Comparison of ENCODE assay signal across 8 cellular contexts in genomic region chr5:40676643-40677333, GRCh38. TPM values are rescaled to one million over a fixed set of nuclear protein-coding genes. Genes with fewer than 3 reads are reported as not detected.
DNase-seq lines count a peak whose midpoint lies in the region; ATAC-seq and TF ChIP-seq lines count a peak whose summit lies in the region.

No MANE protein-coding gene starts in this region.

- no peaks in the 10 kb centered on the region for H3K9me3 ChIP-seq in muscle layer of colon (ENCODE audit: low read length)

- H3K4me1 ChIP-seq in muscle layer of colon (ENCODE audit: insufficient read depth, low read length) = peaks cover 14% of the 10 kb centered on the region

- no peak for ATAC-seq in GM18519 (IDR thresholded peaks at IDR 0.05; ENCODE audit: low FRiP score, unreplicated experiment)

- H3K9ac ChIP-seq in muscle layer of colon (ENCODE audit: low read length) = no peak overlapping the region

- H3K36me3 Mint-ChIP-seq in MCF 10A (ENCODE audit: insufficient read depth, unreplicated experiment) = peaks cover 6% of the 10 kb centered on the region

- CTCF ChIA-PET in MCF 10A (lab: Yijun Ruan, JAX) = interaction anchor here (0.6 to 2.1 kb wide), 7 partner anchors 9 to 1120 kb away, joined by 3 to 8 read pairs (median 3); no protein-coding TSS in a partner anchor

- peaks cover 0 to 7% of the 10 kb centered on the region in 2 donors for H3K27me3 ChIP-seq in muscle layer of colon (ENCODE audit: control insufficient read depth in 1 of 2, insufficient read depth in 2 of 2, low read length in 2 of 2)

- TF ChIP-seq CTCF in AG09319 (IDR thresholded peaks at IDR 0.05; ENCODE audit: low read depth, low read length) (no peak), MCF 10A (IDR thresholded peaks at IDR 0.05; ENCODE audit: unreplicated experiment) (no peak)

- H3K4me1 Mint-ChIP-seq in MCF 10A (ENCODE audit: insufficient read depth, unreplicated experiment) = peaks cover 41% of the 10 kb centered on the region

- H3K27ac Mint-ChIP-seq in MCF 10A (ENCODE audit: low read depth, unreplicated experiment) = peak overlapping the region; percentile 97

- H3K27me3 Mint-ChIP-seq in MCF 10A (ENCODE audit: insufficient read depth, unreplicated experiment) = no peaks in the 10 kb centered on the region

- peak; percentile 40 for DNase-seq in AG09319 (ENCODE audit: extremely low read depth, low read depth)
- DNase-seq in LHCN-M2 (ENCODE audit: low read depth) = peak; percentile 91
- DNase-seq in MCF 10A (ENCODE audit: unreplicated experiment) = peak; percentile 77
- DNase-seq in GM19240 (ENCODE audit: insufficient read length, low spot score) = no peak
- DNase-seq in cerebellar cortex (ENCODE audit: low spot score) = no peak
- no peak for DNase-seq in NCI-H526 treated with DMSO at 0.1 percent for 48 hours (lab: John Stamatoyannopoulos, UW)

- H3K4me3 Mint-ChIP-seq in MCF 10A (ENCODE audit: unreplicated experiment) = peak overlapping the region; percentile 59

- POLR2A ChIA-PET in MCF 10A (lab: Yijun Ruan, JAX) = interaction anchor here (0.6 to 2.6 kb wide), 11 partner anchors 30 to 1550 kb away, joined by 3 to 9 read pairs (median 4); partner anchors contain the start of gene RIMOC1

- peak overlapping the region; percentile 57 for H3K27ac ChIP-seq in muscle layer of colon (ENCODE audit: low read depth, low read length)

- H3K36me3 ChIP-seq in muscle layer of colon (ENCODE audit: insufficient read depth, low read length) = no peaks in the 10 kb centered on the region

- intact Hi-C loops in MCF 10A (cut with micrococcal nuclease) = loop anchor here (5.0 kb wide), 3 partner anchors 74 to 264 kb away; no protein-coding TSS in a partner anchor

- no peaks in the 10 kb centered on the region for H3K9me3 Mint-ChIP-seq in MCF 10A (ENCODE audit: unreplicated experiment)

- peak overlapping the region in 1 of 2 donors; percentile 23 for H3K4me3 ChIP-seq in muscle layer of colon (ENCODE audit: low read depth in 1 of 2, low read length in 2 of 2)

- no TSS peak for BruUV-seq in MCF 10A (replicated peaks; lab: Mats Ljungman, UMichigan)

RNA-seq across cellular contexts. Expression of gene PTGER4, which starts 2.9 kb away (rescaled TPM):
- total RNA-seq in LHCN-M2 (2014; rRNA removed) (51.9 and 62.8 TPM in 2 replicates), MCF 10A (2022) (1.1 and 2.5 TPM in 2 replicates)
- polyA plus RNA-seq in LHCN-M2 (2012) = 9.9 TPM

Comparison
In these comparisons a context has a peak if more than half of its experiments do, and no peak if none do; other contexts are left out.
1. DNase-seq: peak in AG09319 (single experiment), LHCN-M2 (single experiment) and MCF 10A (single experiment); none in GM19240 (single experiment), cerebellar cortex (single experiment) and NCI-H526 treated with DMSO at 0.1 percent for 48 hours (single experiment).
2. RNA of gene PTGER4, which starts 2.9 kb away (total RNA-seq): 51.9 to 62.8 TPM in LHCN-M2; 1.1 to 2.5 TPM in MCF 10A; every median in the first group is over 10 times any median in the second.